ENCODE assay signal across 13 cellular contexts in genomic region chr4:113384600-113384999, GRCh38.
DNase-seq lines count a peak whose midpoint lies in the region; ATAC-seq and TF ChIP-seq lines count a peak whose summit lies in the region.
"Had no signal": no experiment of that assay in that cellular context is flagged by ENCODE, and none has a peak within 500 bp of the region (broad histone marks: within the 10 kb centered on the region; RNA-seq: fewer than 3 reads in every experiment).

No MANE protein-coding gene starts in this region.

- H3K27ac ChIP-seq in sigmoid colon = peak overlapping the region in 2 of 4 donors; percentile 18 to 48
- H3K27ac ChIP-seq: BLaER1, ovary had no signal

- H3K27ac Mint-ChIP-seq in HFFc6 = peak overlapping the region; percentile 46
- H3K27ac Mint-ChIP-seq in activated naive CD8-positive, alpha-beta T cell treated with anti-CD3 and anti-CD28 coated beads, Interleukin-2, amount 50 U/mL, for 24 hours = peak overlapping the region; percentile 34
- H3K27ac Mint-ChIP-seq: IgD-negative memory B cell had no signal

- peak; percentile 94 for ATAC-seq in activated naive CD8-positive, alpha-beta T cell treated with anti-CD3 and anti-CD28 coated beads, Interleukin-2, amount 50 U/mL, for 24 hours
- ATAC-seq in GM21737 (IDR thresholded peaks at IDR 0.05; ENCODE audit: unreplicated experiment) = no peak

- no peaks in the 10 kb centered on the region for H3K9me3 ChIP-seq in sigmoid colon
- H3K9me3 ChIP-seq: ovary had no signal

- H3K27me3 Mint-ChIP-seq in HFFc6 (ENCODE audit: insufficient read depth) = peaks cover 2% of the 10 kb centered on the region; the same call in 1 of the 2 replicates
- H3K27me3 Mint-ChIP-seq in activated naive CD8-positive, alpha-beta T cell treated with anti-CD3 and anti-CD28 coated beads, Interleukin-2, amount 50 U/mL, for 24 hours = no peaks in the 10 kb centered on the region
- H3K27me3 Mint-ChIP-seq: IgD-negative memory B cell had no signal

- no peaks in the 10 kb centered on the region for H3K27me3 ChIP-seq in sigmoid colon
- H3K27me3 ChIP-seq: BLaER1, ovary had no signal

- H3K4me1 Mint-ChIP-seq in HFFc6 (ENCODE audit: low read depth) = peaks cover 32% of the 10 kb centered on the region
- peaks cover 14% of the 10 kb centered on the region for H3K4me1 Mint-ChIP-seq in activated naive CD8-positive, alpha-beta T cell treated with anti-CD3 and anti-CD28 coated beads, Interleukin-2, amount 50 U/mL, for 24 hours
- H3K4me1 Mint-ChIP-seq: IgD-negative memory B cell had no signal

- TF ChIP-seq CTCF in HFFc6 (IDR thresholded peaks at IDR 0.05) = no peak
- TF ChIP-seq CTCF in sigmoid colon (IDR thresholded peaks at IDR 0.05) = no peak

- peaks cover 0 to 12% (median 2%) of the 10 kb centered on the region in 4 donors for H3K36me3 ChIP-seq in sigmoid colon
- H3K36me3 ChIP-seq: BLaER1, ovary had no signal

- TF ChIP-seq EP300 in sigmoid colon (IDR thresholded peaks at IDR 0.05) = no peak

- intact Hi-C loops in sigmoid colon (cut with DNase I) = no loop called here

- DNase-seq in A172 (ENCODE audit: low spot score) (peak; percentile 80), HFFc6 (peak; percentile 66), kidney glomerular epithelial cell (lab: John Stamatoyannopoulos, UW) (peak; percentile 70), sigmoid colon (no peak), hippocampal formation (lab: John Stamatoyannopoulos, UW) (no peak), midbrain (lab: John Stamatoyannopoulos, UW) (no peak)
- no peak for DNase-seq in activated naive CD8-positive, alpha-beta T cell treated with anti-CD3 and anti-CD28 coated beads, Interleukin-2, amount 50 U/mL, for 24 hours
- DNase-seq: NCI-H2171 treated with DMSO at 0.1 percent for 48 hours, ovary had no signal

- H3K4me3 Mint-ChIP-seq in HFFc6 = peak overlapping the region; percentile 58
- H3K4me3 Mint-ChIP-seq in activated naive CD8-positive, alpha-beta T cell treated with anti-CD3 and anti-CD28 coated beads, Interleukin-2, amount 50 U/mL, for 24 hours = no peak overlapping the region
- H3K4me3 Mint-ChIP-seq: IgD-negative memory B cell had no signal

- H3K9me3 Mint-ChIP-seq in HFFc6 = no peaks in the 10 kb centered on the region
- no peaks in the 10 kb centered on the region for H3K9me3 Mint-ChIP-seq in activated naive CD8-positive, alpha-beta T cell treated with anti-CD3 and anti-CD28 coated beads, Interleukin-2, amount 50 U/mL, for 24 hours

- H3K4me1 ChIP-seq in sigmoid colon = peaks cover 0 to 23% (median 9%) of the 10 kb centered on the region in 4 donors
- H3K4me1 ChIP-seq: BLaER1 had no signal

- no peak for TF ChIP-seq POLR2A in sigmoid colon (IDR thresholded peaks at IDR 0.05)

- no peak overlapping the region for H3K4me3 ChIP-seq in sigmoid colon
- H3K4me3 ChIP-seq: BLaER1, coronary artery, ovary had no signal

- H3K36me3 Mint-ChIP-seq in HFFc6 (ENCODE audit: low read depth) = no peaks in the 10 kb centered on the region
- no peaks in the 10 kb centered on the region for H3K36me3 Mint-ChIP-seq in activated naive CD8-positive, alpha-beta T cell treated with anti-CD3 and anti-CD28 coated beads, Interleukin-2, amount 50 U/mL, for 24 hours (ENCODE audit: low read depth)

- WGBS in sigmoid colon, 2 donors = 49 to 60% methylated on average over 5 of the region's 5 CpGs

Comparison
In these comparisons a context has a peak if more than half of its experiments do, and no peak if none do; other contexts are left out.
1. DNase-seq: peak in A172 (single experiment), HFFc6 (single experiment) and kidney glomerular epithelial cell (single experiment); none in activated naive CD8-positive, alpha-beta T cell treated with anti-CD3 and anti-CD28 coated beads, Interleukin-2, amount 50 U/mL, for 24 hours (single experiment), sigmoid colon (single experiment), hippocampal formation (0 of 2) and midbrain (single experiment).